Comparison of ENCODE assay signal across 8 cellular contexts in genomic region chr14:32203928-32204357, GRCh38.
A peak's percentile ranks its signal among the peaks of the same experiment; 100 is the strongest.
DNase-seq lines count a peak whose midpoint lies in the region; ATAC-seq and TF ChIP-seq lines count a peak whose summit lies in the region.

No MANE protein-coding gene starts in this region.

- H3K4me3 Mint-ChIP-seq in T-helper 2 cell treated with Interferon-gamma antibody and Interleukin-4, amounts not matched to agents 5 μg/mL and 100 μg/mL, for 36 hours, result peak overlapping the region; percentile 85
- peak overlapping the region; percentile 94 for H3K4me3 Mint-ChIP-seq in nephron progenitor cell

- H3K4me1 Mint-ChIP-seq in T-helper 2 cell treated with Interferon-gamma antibody and Interleukin-4, amounts not matched to agents 5 μg/mL and 100 μg/mL, for 36 hours (ENCODE audit: low read depth), result peaks cover 37% of the 10 kb centered on the region
- peaks cover 16% of the 10 kb centered on the region for H3K4me1 Mint-ChIP-seq in nephron progenitor cell

- H3K9me3 Mint-ChIP-seq in T-helper 2 cell treated with Interferon-gamma antibody and Interleukin-4, amounts not matched to agents 5 μg/mL and 100 μg/mL, for 36 hours, result no peaks in the 10 kb centered on the region
- no peaks in the 10 kb centered on the region for H3K9me3 Mint-ChIP-seq in nephron progenitor cell

- peak; percentile 20 to 28 for DNase-seq in stimulated activated CD4-positive, alpha-beta T cell treated with anti-CD3 and anti-CD28 coated beads, Interleukin-2, amount 100 ng/mL, for 24 hours
- DNase-seq in stimulated activated CD4-positive, alpha-beta T cell treated with anti-CD3 and anti-CD28 coated beads, Interleukin-1b, Interleukin-23, amount 100 ng/mL, for 48 hours, result no peak
- peak; percentile 6 for DNase-seq in T-helper 2 cell treated with Interferon-gamma antibody and Interleukin-4, amounts not matched to agents 5 μg/mL and 100 μg/mL, for 36 hours (ENCODE audit: low spot score)
- DNase-seq in epithelial cell of esophagus (ENCODE audit: low read depth), result no peak
- peak; percentile 15 for DNase-seq in nephron progenitor cell
- DNase-seq in GM19238 (ENCODE audit: insufficient read length, low spot score), result no peak
- no peak for DNase-seq in DMS114 treated with DMSO at 0.1 percent for 48 hours (lab: John Stamatoyannopoulos, UW; ENCODE audit: unreplicated experiment)

- TF ChIP-seq CTCF in epithelial cell of esophagus (IDR thresholded peaks at IDR 0.05; ENCODE audit: insufficient read depth, low read depth, low read length, missing control alignments) (no peak), nephron progenitor cell (IDR thresholded peaks at IDR 0.05) (no peak)

- H3K27ac Mint-ChIP-seq in T-helper 2 cell treated with Interferon-gamma antibody and Interleukin-4, amounts not matched to agents 5 μg/mL and 100 μg/mL, for 36 hours, result peak overlapping the region; percentile 79
- H3K27ac Mint-ChIP-seq in nephron progenitor cell, result peak overlapping the region; percentile 52

- H3K4me3 ChIP-seq in epithelial cell of esophagus (ENCODE audit: low read length), result peak overlapping the region; percentile 60

- H3K27me3 Mint-ChIP-seq in T-helper 2 cell treated with Interferon-gamma antibody and Interleukin-4, amounts not matched to agents 5 μg/mL and 100 μg/mL, for 36 hours (ENCODE audit: low read depth), result peaks cover 26% of the 10 kb centered on the region
- H3K27me3 Mint-ChIP-seq in nephron progenitor cell (ENCODE audit: low read depth, poor library complexity), result peaks cover 18% of the 10 kb centered on the region

- ATAC-seq in HG03457 (IDR thresholded peaks at IDR 0.05; ENCODE audit: unreplicated experiment), result no peak

- no peaks in the 10 kb centered on the region for H3K36me3 Mint-ChIP-seq in T-helper 2 cell treated with Interferon-gamma antibody and Interleukin-4, amounts not matched to agents 5 μg/mL and 100 μg/mL, for 36 hours (ENCODE audit: low read depth)
- no peaks in the 10 kb centered on the region for H3K36me3 Mint-ChIP-seq in nephron progenitor cell (ENCODE audit: low read depth)

Comparison
In these comparisons a context has a peak if more than half of its experiments do, and no peak if none do; other contexts are left out.
1. DNase-seq: peak in stimulated activated CD4-positive, alpha-beta T cell treated with anti-CD3 and anti-CD28 coated beads, Interleukin-2, amount 100 ng/mL, for 24 hours (2 of 2), T-helper 2 cell treated with Interferon-gamma antibody and Interleukin-4, amounts not matched to agents 5 μg/mL and 100 μg/mL, for 36 hours (single experiment) and nephron progenitor cell (single experiment); none in stimulated activated CD4-positive, alpha-beta T cell treated with anti-CD3 and anti-CD28 coated beads, Interleukin-1b, Interleukin-23, amount 100 ng/mL, for 48 hours (single experiment), epithelial cell of esophagus (single experiment), GM19238 (single experiment) and DMS114 treated with DMSO at 0.1 percent for 48 hours (single experiment).